In genomic region chr12:77681726-77682125, GRCh38 we compare ENCODE assay signal across 34 cellular contexts.
"Had no signal": no experiment of that assay in that cellular context is flagged by ENCODE, and none has a peak within 500 bp of the region (broad histone marks: within the 10 kb centered on the region; RNA-seq: fewer than 3 reads in every experiment).

No MANE protein-coding gene starts in this region.

- H3K36me3 ChIP-seq: MG63 had no signal

- H3K4me3 ChIP-seq: MG63 had no signal

- H3K9me3 ChIP-seq: MG63 had no signal

- DNase-seq: Karpas-422, Kasumi-1, MG63, MM.1S, MV-4-11, NCI-H1048, NCI-H1092, NCI-H1092 treated with DMSO at 0.1 percent for 48 hours, NCI-H1105, NCI-H1105 treated with DMSO at 0.1 percent for 48 hours, NCI-H1417, NCI-H1417 treated with DMSO at 0.1 percent for 48 hours, NCI-H1436, NCI-H1436 treated with DMSO at 0.1 percent for 48 hours, NCI-H146, NCI-H1694, NCI-H1694 treated with DMSO at 0.1 percent for 48 hours, NCI-H187, NCI-H187 treated with DMSO at 0.1 percent for 48 hours, NCI-H1930, NCI-H2029, NCI-H2029 treated with DMSO at 0.1 percent for 48 hours, NCI-H2081, NCI-H2081 treated with DMSO at 0.1 percent for 48 hours, NCI-H2107, NCI-H2171, NCI-H2171 treated with DMSO at 0.1 percent for 48 hours, NCI-H2227 treated with DMSO at 0.1 percent for 48 hours, NCI-H226, NCI-H345, NCI-H446, NCI-H446 treated with DMSO at 0.1 percent for 48 hours, NCI-H510A, NCI-H510A treated with DMSO at 0.1 percent for 48 hours had no signal
